ENCODE assay signal across 1 cellular context in genomic region chr2:15172825-15173224, GRCh38.
A peak's percentile ranks its signal among the peaks of the same experiment; 100 is the strongest.
TF ChIP-seq lines count a peak whose summit lies in the region.

No MANE protein-coding gene starts in this region.

TF ChIP-seq in HepG2, 621 proteins besides CTCF, POLR2A, EP300 and RAD21 (continued from another document and continues in another):
- TF ChIP-seq ZGPAT (CRISPR knock-in tag; IDR thresholded peaks at IDR 0.05) (peak; percentile 61), AHR (CRISPR knock-in tag; IDR thresholded peaks at IDR 0.05) (no peak), MTA1 (CRISPR knock-in tag; IDR thresholded peaks at IDR 0.05; ENCODE audit: borderline replicate concordance) (no peak), ZNF609 (CRISPR knock-in tag; IDR thresholded peaks at IDR 0.05; ENCODE audit: borderline replicate concordance) (peak; percentile 81; the same call in 1 of the 2 replicates), ZBTB34 (CRISPR knock-in tag; IDR thresholded peaks at IDR 0.05) (no peak), ZFP41 (CRISPR knock-in tag; IDR thresholded peaks at IDR 0.05; ENCODE audit: borderline replicate concordance) (no peak), ARNT2 (CRISPR knock-in tag; IDR thresholded peaks at IDR 0.05; ENCODE audit: low read depth) (no peak), ZNF124 (CRISPR knock-in tag; IDR thresholded peaks at IDR 0.05) (no peak), FOXK1 (CRISPR knock-in tag; IDR thresholded peaks at IDR 0.05; ENCODE audit: borderline replicate concordance, low read depth) (peak; percentile 78), ZNF639 (CRISPR knock-in tag; conservative IDR thresholded peaks at IDR 0.05) (0 out of 2 replicates have a peak, but pooled peaks have one; percentile 49), RARA (CRISPR knock-in tag; IDR thresholded peaks at IDR 0.05) (peak; percentile 84), SP4 (CRISPR knock-in tag; IDR thresholded peaks at IDR 0.05) (no peak), KDM6A (CRISPR knock-in tag; IDR thresholded peaks at IDR 0.05; ENCODE audit: low read depth) (peak; percentile 77), ZNF318 (CRISPR knock-in tag; IDR thresholded peaks at IDR 0.05) (no peak), ELF1 (CRISPR knock-in tag; IDR thresholded peaks at IDR 0.05) (peak; percentile 33; the same call in 1 of the 2 replicates), HDAC2 (CRISPR knock-in tag; IDR thresholded peaks at IDR 0.05) (peak; percentile 90), ZBTB8A (CRISPR knock-in tag; IDR thresholded peaks at IDR 0.05; ENCODE audit: borderline replicate concordance, low read depth) (no peak), IRF9 (CRISPR knock-in tag; IDR thresholded peaks at IDR 0.05; ENCODE audit: borderline replicate concordance) (no peak), RBFOX2 (IDR thresholded peaks at IDR 0.05; ENCODE audit: low read depth, low read length) (no peak), ZBTB20 (CRISPR knock-in tag; IDR thresholded peaks at IDR 0.05; ENCODE audit: borderline replicate concordance, low read depth) (peak; percentile 50; the same call in 1 of the 2 replicates), ESRRA (CRISPR knock-in tag; IDR thresholded peaks at IDR 0.05; ENCODE audit: low read depth) (peak; percentile 87), RBAK (CRISPR knock-in tag; IDR thresholded peaks at IDR 0.05) (no peak), NFKB2 (CRISPR knock-in tag; IDR thresholded peaks at IDR 0.05; ENCODE audit: borderline replicate concordance) (no peak), NPAS2 (CRISPR knock-in tag; IDR thresholded peaks at IDR 0.05; ENCODE audit: borderline replicate concordance) (no peak), ZNF121 (CRISPR knock-in tag; IDR thresholded peaks at IDR 0.05) (no peak), SKI (IDR thresholded peaks at IDR 0.05; ENCODE audit: partially characterized antibody) (peak; percentile 89), GATAD1 (CRISPR knock-in tag; IDR thresholded peaks at IDR 0.05) (peak; percentile 29; the same call in 1 of the 2 replicates), TARDBP (CRISPR knock-in tag; IDR thresholded peaks at IDR 0.05) (peak; percentile 71; the same call in 1 of the 2 replicates), ZNF335 (CRISPR knock-in tag; IDR thresholded peaks at IDR 0.05) (no peak), ZNF652 (CRISPR knock-in tag; IDR thresholded peaks at IDR 0.05; ENCODE audit: borderline replicate concordance, low read depth) (no peak), ZNF230 (CRISPR knock-in tag; IDR thresholded peaks at IDR 0.05) (no peak), PATZ1 (CRISPR knock-in tag; IDR thresholded peaks at IDR 0.05) (peak; percentile 27; the same call in 1 of the 2 replicates), BHLHE40 (IDR thresholded peaks at IDR 0.05; ENCODE audit: low read length) (no peak), ZMYM3 (CRISPR knock-in tag; IDR thresholded peaks at IDR 0.05) (peak; percentile 35; the same call in 1 of the 2 replicates), ZNF292 (CRISPR knock-in tag; IDR thresholded peaks at IDR 0.05; ENCODE audit: borderline replicate concordance, low read depth) (no peak), POGZ (CRISPR knock-in tag; IDR thresholded peaks at IDR 0.05) (peak; percentile 69; the same call in 1 of the 2 replicates), BRCA1 (CRISPR knock-in tag; IDR thresholded peaks at IDR 0.05) (no peak), ARHGAP35 (CRISPR knock-in tag; IDR thresholded peaks at IDR 0.05; ENCODE audit: borderline replicate concordance) (no peak), SIX4 (CRISPR knock-in tag; IDR thresholded peaks at IDR 0.05) (0 out of 2 replicates have a peak, but pooled peaks have one; percentile 46), MZF1 (CRISPR knock-in tag; IDR thresholded peaks at IDR 0.05; ENCODE audit: borderline replicate concordance) (no peak), ZNF616 (CRISPR knock-in tag; IDR thresholded peaks at IDR 0.05; ENCODE audit: low read depth) (no peak)
- TF ChIP-seq, protein P1, sequence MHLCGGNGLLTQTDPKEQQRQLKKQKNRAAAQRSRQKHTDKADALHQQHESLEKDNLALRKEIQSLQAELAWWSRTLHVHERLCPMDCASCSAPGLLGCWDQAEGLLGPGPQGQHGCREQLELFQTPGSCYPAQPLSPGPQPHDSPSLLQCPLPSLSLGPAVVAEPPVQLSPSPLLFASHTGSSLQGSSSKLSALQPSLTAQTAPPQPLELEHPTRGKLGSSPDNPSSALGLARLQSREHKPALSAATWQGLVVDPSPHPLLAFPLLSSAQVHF (CRISPR knock-in tag; IDR thresholded peaks at IDR 0.05): no peak
